In the genomic region with DNA sequence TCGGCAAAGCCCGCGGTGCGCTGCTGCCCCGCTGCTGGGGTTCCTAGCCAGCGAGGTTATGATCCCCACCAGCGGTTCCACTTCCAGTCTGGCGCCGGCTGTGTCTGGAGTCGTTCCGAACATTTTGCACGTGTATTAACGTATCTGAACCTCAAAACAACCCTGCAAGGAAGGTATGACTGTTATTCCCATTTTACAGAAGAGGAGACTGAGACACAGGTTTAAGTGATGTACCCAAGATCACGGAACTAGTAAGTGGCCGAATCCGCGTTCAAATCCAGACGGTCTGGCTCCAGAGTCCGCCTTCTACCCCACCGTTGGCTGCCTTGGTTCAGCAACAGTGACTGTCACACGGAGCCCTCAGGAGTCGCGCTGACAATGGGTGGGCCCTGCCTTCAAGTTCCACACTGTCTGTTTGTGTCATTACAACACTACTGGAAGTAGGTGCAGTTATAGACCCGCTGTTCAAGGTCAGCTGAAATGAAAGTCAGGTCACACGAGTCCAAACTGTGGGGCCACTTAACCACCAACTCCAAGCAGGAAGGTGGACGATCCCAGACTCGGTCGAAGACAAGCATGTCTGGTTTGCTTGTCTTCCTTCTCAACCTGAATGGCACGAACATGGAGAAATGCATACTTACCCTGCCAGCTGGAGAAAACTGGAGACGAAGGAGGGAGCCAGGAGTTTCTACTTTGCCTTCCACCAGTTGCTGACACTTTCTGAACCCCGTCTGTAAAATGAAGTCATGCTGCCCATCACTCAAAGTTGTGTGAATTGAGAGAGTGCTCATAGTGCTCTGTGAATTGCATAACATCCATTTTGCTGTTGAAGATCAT, we compare ENCODE assay signal across 8 cellular contexts. TPM values are rescaled to one million over a fixed set of nuclear protein-coding genes. Genes with fewer than 3 reads are reported as not detected.
DNase-seq lines count a peak whose midpoint lies in the region; ATAC-seq and TF ChIP-seq lines count a peak whose summit lies in the region.

No MANE protein-coding gene starts in this region.

- peak overlapping the region; percentile 60 for H3K23ac ChIP-seq in neuronal stem cell (ENCODE audit: low read depth, low read length, poor library complexity)

- H3K79me1 ChIP-seq in neuronal stem cell (ENCODE audit: low read depth, low read length): no peaks in the 10 kb centered on the region

- H3K4me3 ChIP-seq in CD4-positive, alpha-beta memory T cell (ENCODE audit: low read length in 2 of 2): peak overlapping the region in 1 of 2 donors; percentile 57
- H3K4me3 ChIP-seq in OCI-LY7 (ENCODE audit: low read depth, low read length, poor library complexity, severe bottlenecking): peak overlapping the region; percentile 99
- H3K4me3 ChIP-seq in neuronal stem cell (ENCODE audit: low read length in 2 of 2): peak overlapping the region; percentile 70 to 74

- DNase-seq in CD4-positive, alpha-beta memory T cell: peak in 1 of 5 donors; percentile 5
- DNase-seq in OCI-LY7 (ENCODE audit: low spot score) (no peak), endothelial cell (ENCODE audit: low spot score) (no peak), neuronal stem cell (ENCODE audit: low spot score) (no peak), NOMO-1 treated with dmso at 0.1 percent for 144 hours (lab: John Stamatoyannopoulos, UW; ENCODE audit: unreplicated experiment) (no peak), foreskin keratinocyte (no peak)

- peaks cover 4 to 9% of the 10 kb centered on the region in 2 donors for H3K27me3 Mint-ChIP-seq in CD4-positive, alpha-beta memory T cell
- peaks cover 8% of the 10 kb centered on the region for H3K27me3 Mint-ChIP-seq in endothelial cell (ENCODE audit: unreplicated experiment)

- peak overlapping the region; percentile 42 for H3K4ac ChIP-seq in neuronal stem cell (ENCODE audit: low read length)

- no CpG with 5 or more reads among the region's 31 CpGs for WGBS in neuronal stem cell (ENCODE audit: extremely low coverage in 2 of 2, insufficient read length in 2 of 2, insufficient replicate concordance in 1 of 2), 2 donors

- peaks cover 28% of the 10 kb centered on the region for H3K4me1 ChIP-seq in CD4-positive, alpha-beta memory T cell (ENCODE audit: insufficient read depth, low read length)
- H3K4me1 ChIP-seq in OCI-LY7 (ENCODE audit: insufficient read depth, low read length, poor library complexity, severe bottlenecking) (peaks cover 15% of the 10 kb centered on the region), neuronal stem cell (ENCODE audit: control insufficient read depth in 2 of 2, insufficient read depth in 1 of 2, low read depth in 1 of 2, low read length in 2 of 2) (peaks cover 7 to 16% of the 10 kb centered on the region in 2 donors), foreskin keratinocyte (no peaks in the 10 kb centered on the region)

- 0 out of 2 replicates have a peak, but pooled peaks cover 4% of the 10 kb centered on the region for H4K20me1 ChIP-seq in OCI-LY7 (ENCODE audit: insufficient read depth, low read length)

- H3K27me3 ChIP-seq in CD4-positive, alpha-beta memory T cell (ENCODE audit: insufficient read depth, low read length): no peaks in the 10 kb centered on the region
- H3K27me3 ChIP-seq in neuronal stem cell (ENCODE audit: control insufficient read depth in 3 of 3, insufficient read depth in 3 of 3, low read depth in 1 of 3, low read length in 3 of 3) (peaks cover 3 to 48% (median 7%) of the 10 kb centered on the region in 3 experiments), foreskin keratinocyte (peaks cover 19% of the 10 kb centered on the region)

- H2AK5ac ChIP-seq in neuronal stem cell (ENCODE audit: low read depth, low read length): peak overlapping the region; percentile 44

- H3K9me3 ChIP-seq in CD4-positive, alpha-beta memory T cell (ENCODE audit: control insufficient read depth in 1 of 2, low read length in 2 of 2): no peaks in the 10 kb centered on the region
- H3K9me3 ChIP-seq in OCI-LY7 (ENCODE audit: low read length) (no peaks in the 10 kb centered on the region), neuronal stem cell (replicated peaks in 1 of 2; ENCODE audit: control insufficient read depth in 2 of 2, insufficient read depth in 1 of 2, low read depth in 1 of 2, low read length in 2 of 2) (no peaks in the 10 kb centered on the region)

- peaks cover under 1 to 9% of the 10 kb centered on the region in 2 donors for H3K36me3 Mint-ChIP-seq in CD4-positive, alpha-beta memory T cell
- H3K36me3 Mint-ChIP-seq in endothelial cell (ENCODE audit: low read depth, unreplicated experiment): peaks cover 11% of the 10 kb centered on the region

- H3K9me3 Mint-ChIP-seq in CD4-positive, alpha-beta memory T cell: no peaks in the 10 kb centered on the region
- H3K9me3 Mint-ChIP-seq in endothelial cell (ENCODE audit: unreplicated experiment): no peaks in the 10 kb centered on the region

- no TSS peak for BruUV-seq in OCI-LY7 (replicated peaks; lab: Mats Ljungman, UMichigan)

- H3K9ac ChIP-seq in neuronal stem cell (ENCODE audit: low read depth, low read length, poor library complexity): no peak overlapping the region

- CTCF ChIA-PET in CD4-positive, alpha-beta memory T cell (lab: Charles Lee; ENCODE audit: partially characterized antibody): interaction anchor here (1.0 kb wide), 1 partner anchor 13 kb away, joined by 3 read pairs; no protein-coding TSS in a partner anchor
- CTCF ChIA-PET in OCI-LY7 (lab: Charles Lee; ENCODE audit: unreplicated experiment): no interaction called here

- no peak overlapping the region for H4K91ac ChIP-seq in neuronal stem cell (ENCODE audit: low read depth, low read length, poor library complexity)

- H3K79me2 ChIP-seq in OCI-LY7 (ENCODE audit: insufficient read depth, low read depth, low read length): peaks cover 24% of the 10 kb centered on the region; the same call in 1 of the 2 replicates

- H2BK5ac ChIP-seq in neuronal stem cell (ENCODE audit: low read length): no peak overlapping the region

- H2BK120ac ChIP-seq in neuronal stem cell (ENCODE audit: low read depth, low read length): peak overlapping the region; percentile 14

- peak overlapping the region; percentile 82 for H3K18ac ChIP-seq in neuronal stem cell (ENCODE audit: low read length)

- peak overlapping the region; percentile 11 for H2BK12ac ChIP-seq in neuronal stem cell (ENCODE audit: low read length)

- TF ChIP-seq CTCF in OCI-LY7 (conservative IDR thresholded peaks at IDR 0.05; ENCODE audit: low read length) (no peak), endothelial cell (IDR thresholded peaks at IDR 0.05; ENCODE audit: unreplicated experiment) (peak; percentile 26), foreskin keratinocyte (conservative IDR thresholded peaks at IDR 0.05) (no peak)

- no peak overlapping the region for H3K14ac ChIP-seq in neuronal stem cell (ENCODE audit: low read length)

- no peaks in the 10 kb centered on the region for H3K36me3 ChIP-seq in CD4-positive, alpha-beta memory T cell (ENCODE audit: insufficient read depth, low read length)
- H3K36me3 ChIP-seq in OCI-LY7 (ENCODE audit: insufficient read depth, low read length) (peaks cover 21% of the 10 kb centered on the region), neuronal stem cell (replicated peaks in 1 of 2; ENCODE audit: control insufficient read depth in 2 of 2, insufficient read depth in 2 of 2, low read length in 2 of 2) (peaks cover 1 to 12% of the 10 kb centered on the region in 2 donors)

- POLR2A ChIA-PET in CD4-positive, alpha-beta memory T cell (lab: Charles Lee; ENCODE audit: partially characterized antibody): no interaction called here
- POLR2A ChIA-PET in OCI-LY7 (lab: Charles Lee): no interaction called here

- ATAC-seq in foreskin keratinocyte (no peak), HG02973 (IDR thresholded peaks at IDR 0.05; ENCODE audit: unreplicated experiment) (no peak), GM21786 (IDR thresholded peaks at IDR 0.05; ENCODE audit: unreplicated experiment) (no peak)

- H2AFZ ChIP-seq in OCI-LY7 (ENCODE audit: low read length) (peak overlapping the region; percentile 80), neuronal stem cell (ENCODE audit: low read length) (peak overlapping the region; percentile 94)

- H2BK15ac ChIP-seq in neuronal stem cell (ENCODE audit: low read length): peak overlapping the region; percentile 6

- H3K4me3 Mint-ChIP-seq in CD4-positive, alpha-beta memory T cell: peak overlapping the region; percentile 82 to 90 (median 86)
- H3K4me3 Mint-ChIP-seq in endothelial cell (ENCODE audit: unreplicated experiment): peak overlapping the region; percentile 84

- H3K27ac Mint-ChIP-seq in CD4-positive, alpha-beta memory T cell: peak overlapping the region; percentile 24 to 89 (median 70)
- no peak overlapping the region for H3K27ac Mint-ChIP-seq in endothelial cell (ENCODE audit: unreplicated experiment)

- no peak overlapping the region for H4K8ac ChIP-seq in neuronal stem cell (ENCODE audit: low read depth, low read length)

- no peaks in the 10 kb centered on the region for H3K9me2 ChIP-seq in OCI-LY7 (ENCODE audit: insufficient read depth, low read length)

- peak overlapping the region; percentile 50 for H3K27ac ChIP-seq in CD4-positive, alpha-beta memory T cell (ENCODE audit: low read depth, low read length)
- H3K27ac ChIP-seq in OCI-LY7 (ENCODE audit: low read depth, low read length, poor library complexity, severe bottlenecking) (no peak overlapping the region), neuronal stem cell (replicated peaks; ENCODE audit: low read length) (no peak overlapping the region), foreskin keratinocyte (no peak overlapping the region)

- H3K4me1 Mint-ChIP-seq in CD4-positive, alpha-beta memory T cell: peaks cover 22 to 45% (median 33%) of the 10 kb centered on the region in 4 donors
- peaks cover 31% of the 10 kb centered on the region for H3K4me1 Mint-ChIP-seq in endothelial cell (ENCODE audit: unreplicated experiment)

- intact Hi-C loops in CD4-positive, alpha-beta memory T cell (cut with micrococcal nuclease): loop anchor here (2.0 kb wide), 1 partner anchor 13 kb away; no protein-coding TSS in a partner anchor
- intact Hi-C loops in OCI-LY7 (cut with micrococcal nuclease; ENCODE audit: unreplicated experiment): loop anchor here (10.0 kb wide), 1 partner anchor 181 kb away; a partner anchor contains a TSS

- H3K4me2 ChIP-seq in OCI-LY7 (ENCODE audit: low read length) (peak overlapping the region; percentile 95), neuronal stem cell (ENCODE audit: insufficient read depth, low read length, poor library complexity, severe bottlenecking) (peak overlapping the region; percentile 85)

RNA-seq across cellular contexts. Expression of a gene that starts 0.8 kb away (rescaled TPM):
- 1 to 10 TPM; 6.9 to 7.4 TPM for total RNA-seq in CD4-positive, alpha-beta memory T cell
- 10 to 100 TPM; 10.4 to 17.2 TPM for polyA plus RNA-seq in CD4-positive, alpha-beta memory T cell
- 12.4 and 18.6 TPM in 2 replicates for total RNA-seq in OCI-LY7 (2014; rRNA removed; shearing (Covaris generic))
- 17.1 and 19.8 TPM in 2 replicates for total RNA-seq in OCI-LY7 (2022)
- total RNA-seq in endothelial cell (ENCODE audit: unreplicated experiment): 4.1 TPM
- polyA plus RNA-seq in neuronal stem cell (2013, experiment 1 of 2): 10.3 TPM
- 10.4 TPM for polyA plus RNA-seq in neuronal stem cell (2013, experiment 2 of 2)
- total RNA-seq in foreskin keratinocyte: 38.1 and 51.9 TPM in 2 replicates
- polyA plus RNA-seq in foreskin keratinocyte: 33.7 and 41.6 TPM in 2 replicates

RNA-seq across cellular contexts. Expression of a gene that starts 21.8 kb away (rescaled TPM):
- total RNA-seq in CD4-positive, alpha-beta memory T cell: not detected
- not detected for polyA plus RNA-seq in CD4-positive, alpha-beta memory T cell
- not detected in 2 replicates for total RNA-seq in OCI-LY7 (2014; rRNA removed; shearing (Covaris generic))
- total RNA-seq in OCI-LY7 (2022) (not detected in 2 replicates), endothelial cell (ENCODE audit: unreplicated experiment) (not detected), foreskin keratinocyte (not detected in 2 replicates)
- polyA plus RNA-seq in neuronal stem cell (2013, experiment 1 of 2): 0.06 TPM
- 0.04 TPM for polyA plus RNA-seq in neuronal stem cell (2013, experiment 2 of 2)
- polyA plus RNA-seq in foreskin keratinocyte: not detected in 2 replicates

RNA-seq across cellular contexts. Expression of a gene that starts 43.7 kb away (rescaled TPM):
- total RNA-seq in CD4-positive, alpha-beta memory T cell: not detected
- polyA plus RNA-seq in CD4-positive, alpha-beta memory T cell: not detected
- not detected in 2 replicates for total RNA-seq in OCI-LY7 (2014; rRNA removed; shearing (Covaris generic))
- total RNA-seq in OCI-LY7 (2022): not detected in 2 replicates
- 6.6 TPM for total RNA-seq in endothelial cell (ENCODE audit: unreplicated experiment)
- 2.0 TPM for polyA plus RNA-seq in neuronal stem cell (2013, experiment 1 of 2)
- 1.8 TPM for polyA plus RNA-seq in neuronal stem cell (2013, experiment 2 of 2)
- not detected in 2 replicates for total RNA-seq in foreskin keratinocyte
- polyA plus RNA-seq in foreskin keratinocyte: 0.07 TPM in 1 of 2 replicates, not detected in the other
